In the genomic region with DNA sequence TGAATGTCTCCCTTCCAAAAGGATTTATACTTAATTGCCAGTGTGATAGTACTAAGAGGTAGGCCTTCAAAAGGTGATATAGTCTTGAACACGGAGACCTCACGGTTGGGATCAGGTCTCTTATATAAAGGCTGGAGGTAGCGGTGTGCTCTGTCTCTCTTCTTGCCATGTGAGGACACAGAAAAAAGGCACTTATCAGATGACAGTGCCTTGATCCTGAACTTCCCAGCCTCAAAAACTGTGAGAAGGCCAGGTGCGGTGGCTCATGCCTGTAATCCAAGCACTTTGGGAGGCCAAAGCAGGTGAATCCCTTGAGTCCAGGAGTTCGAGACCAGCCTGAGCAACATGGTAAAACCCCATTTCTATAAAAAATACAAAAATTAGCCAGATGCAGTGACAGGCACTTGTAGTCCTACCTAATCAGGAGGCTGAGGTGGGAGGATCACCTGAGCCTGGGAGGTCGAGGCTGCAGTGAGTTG, we compare ENCODE assay signal across 37 cellular contexts.
"Had no signal": no experiment of that assay in that cellular context is flagged by ENCODE, and none has a peak within 500 bp of the region (broad histone marks: within the 10 kb centered on the region; RNA-seq: fewer than 3 reads in every experiment).

No MANE protein-coding gene starts in this region.

- H3K4me3 ChIP-seq: adrenal gland, body of pancreas, breast epithelium had no signal

- H3K4me3 Mint-ChIP-seq: activated B cell treated with CpG ODN at 0.5 μM for 24 hours; activated CD4-positive, alpha-beta memory T cell treated with anti-CD3 and anti-CD28 coated beads, Interleukin-2, amount 10 ng/mL, durations not matched to agents 7 days and 5 days; activated CD4-positive, alpha-beta T cell treated with anti-CD3 and anti-CD28 coated beads, Interleukin-2, amount 10 ng/mL, durations not matched to agents 24 days and 14 days; activated CD8-positive, alpha-beta memory T cell treated with anti-CD3 and anti-CD28 coated beads, Interleukin-2, amount 10 ng/mL, durations not matched to agents 7 days and 5 days; activated CD8-positive, alpha-beta T cell treated with anti-CD3 and anti-CD28 coated beads, Interleukin-2, amount 10 ng/mL, durations not matched to agents 7 days and 5 days; activated naive CD4-positive, alpha-beta T cell treated with anti-CD3 and anti-CD28 coated beads for 36 hours; activated naive CD8-positive, alpha-beta T cell treated with anti-CD3 and anti-CD28 coated beads for 36 hours; activated T-cell treated with anti-CD3 and anti-CD28 coated beads, Interleukin-2, amount 50 U/mL, for 4 hours; activated T-cell treated with anti-CD3 and anti-CD28 coated beads, Interleukin-2, amount 50 U/mL, for 72 hours; activated T-helper 1 cell treated with anti-CD3 and anti-CD28 coated beads, Interleukin-12 subunit alpha, Interleukin-12 subunit beta, Interleukin-2, Interleukin-4 antibody, amounts not matched to agents 30 ng/mL and 10 ng/mL and 1 ng/mL, durations not matched to agents 14 hours and 24 hours and 36 hours; activated T-helper 17 cell treated with anti-CD3 and anti-CD28 coated beads, Interleukin-2, amount 50 U/mL, for 72 hours; T-helper 1 cell treated with Interleukin-12 subunit alpha and Interleukin-12 subunit beta and Interleukin-4 antibody, amounts not matched to agents 30 μg/mL and 1 μg/mL, for 36 hours; T-helper 2 cell treated with Interferon-gamma antibody and Interleukin-4, amounts not matched to agents 5 μg/mL and 100 μg/mL, for 36 hours had no signal

- ATAC-seq: activated CD8-positive, alpha-beta memory T cell treated with anti-CD3 and anti-CD28 coated beads, Interleukin-2, amount 10 ng/mL, durations not matched to agents 7 days and 5 days; activated CD8-positive, alpha-beta T cell treated with anti-CD3 and anti-CD28 coated beads, Interleukin-2, amount 10 ng/mL, durations not matched to agents 7 days and 5 days; activated naive CD4-positive, alpha-beta T cell treated with anti-CD3 and anti-CD28 coated beads, Interleukin-2, amount 50 U/mL, for 72 hours; activated T-cell treated with anti-CD3 and anti-CD28 coated beads, Interleukin-2, amount 50 U/mL, for 4 hours; activated T-cell treated with anti-CD3 and anti-CD28 coated beads, Interleukin-2, amount 50 U/mL, for 72 hours; activated T-helper 17 cell treated with anti-CD3 and anti-CD28 coated beads, Interleukin-2, amount 50 U/mL, for 72 hours; body of pancreas had no signal

- H3K36me3 ChIP-seq: adrenal gland, brain microvascular endothelial cell, breast epithelium had no signal

- H3K9me3 Mint-ChIP-seq: activated naive CD4-positive, alpha-beta T cell treated with anti-CD3 and anti-CD28 coated beads for 36 hours; activated naive CD8-positive, alpha-beta T cell treated with anti-CD3 and anti-CD28 coated beads for 36 hours; activated T-cell treated with anti-CD3 and anti-CD28 coated beads, Interleukin-2, amount 50 U/mL, for 4 hours; activated T-helper 17 cell treated with anti-CD3 and anti-CD28 coated beads, Interleukin-2, amount 50 U/mL, for 72 hours; T-helper 1 cell treated with Interleukin-12 subunit alpha and Interleukin-12 subunit beta and Interleukin-4 antibody, amounts not matched to agents 30 μg/mL and 1 μg/mL, for 36 hours; T-helper 2 cell treated with Interferon-gamma antibody and Interleukin-4, amounts not matched to agents 5 μg/mL and 100 μg/mL, for 36 hours had no signal

- FAIRE-seq: astrocyte, TTC549 had no signal

- H3K9me3 ChIP-seq: adrenal gland, body of pancreas, breast epithelium had no signal

- H3K27me3 Mint-ChIP-seq: activated B cell treated with CpG ODN at 0.5 μM for 24 hours had no signal

- H3K36me3 Mint-ChIP-seq: activated naive CD4-positive, alpha-beta T cell treated with anti-CD3 and anti-CD28 coated beads, Interleukin-2, amount 50 U/mL, for 72 hours; activated naive CD8-positive, alpha-beta T cell treated with anti-CD3 and anti-CD28 coated beads for 36 hours had no signal

- H3K27ac Mint-ChIP-seq: activated B cell treated with CpG ODN at 0.5 μM for 24 hours; activated CD4-positive, alpha-beta memory T cell treated with anti-CD3 and anti-CD28 coated beads, Interleukin-2, amount 10 ng/mL, durations not matched to agents 7 days and 5 days; activated CD8-positive, alpha-beta memory T cell treated with anti-CD3 and anti-CD28 coated beads, Interleukin-2, amount 10 ng/mL, durations not matched to agents 7 days and 5 days; activated CD8-positive, alpha-beta T cell treated with anti-CD3 and anti-CD28 coated beads, Interleukin-2, amount 10 ng/mL, durations not matched to agents 7 days and 5 days; activated naive CD4-positive, alpha-beta T cell treated with anti-CD3 and anti-CD28 coated beads for 36 hours; activated naive CD8-positive, alpha-beta T cell treated with anti-CD3 and anti-CD28 coated beads for 36 hours; activated T-cell treated with anti-CD3 and anti-CD28 coated beads, Interleukin-2, amount 50 U/mL, for 72 hours; activated T-helper 1 cell treated with anti-CD3 and anti-CD28 coated beads, Interleukin-12 subunit alpha, Interleukin-12 subunit beta, Interleukin-2, Interleukin-4 antibody, amounts not matched to agents 30 ng/mL and 10 ng/mL and 1 ng/mL, durations not matched to agents 14 hours and 24 hours and 36 hours; activated T-helper 17 cell treated with anti-CD3 and anti-CD28 coated beads, Interleukin-2, amount 50 U/mL, for 72 hours; T-helper 1 cell treated with Interleukin-12 subunit alpha and Interleukin-12 subunit beta and Interleukin-4 antibody, amounts not matched to agents 30 μg/mL and 1 μg/mL, for 36 hours; T-helper 2 cell treated with Interferon-gamma antibody and Interleukin-4, amounts not matched to agents 5 μg/mL and 100 μg/mL, for 36 hours had no signal

- H3K4me1 ChIP-seq: adrenal gland, breast epithelium had no signal

- DNase-seq: activated B cell treated with CpG ODN at 0.5 μM for 24 hours; activated CD4-positive, alpha-beta memory T cell treated with anti-CD3 and anti-CD28 coated beads, Interleukin-2, amount 10 ng/mL, durations not matched to agents 7 days and 5 days; activated CD4-positive, alpha-beta T cell treated with anti-CD3 and anti-CD28 coated beads for 4 hours; activated CD4-positive, alpha-beta T cell treated with anti-CD3 and anti-CD28 coated beads, Interleukin-2, amount 10 ng/mL, durations not matched to agents 24 days and 14 days; activated CD4-positive, alpha-beta T cell treated with anti-CD3 and anti-CD28 coated beads, Interleukin-2, amount 50 U/mL, for 48 hours; activated CD4-positive, CD25-positive, alpha-beta regulatory T cell treated with anti-CD3 and anti-CD28 coated beads, Interleukin-2, amount 50 U/mL, for 72 hours; activated CD8-positive, alpha-beta memory T cell treated with anti-CD3 and anti-CD28 coated beads for 24 hours; activated CD8-positive, alpha-beta memory T cell treated with anti-CD3 and anti-CD28 coated beads, Interleukin-2, amount 10 ng/mL, durations not matched to agents 7 days and 5 days; activated CD8-positive, alpha-beta T cell treated with anti-CD3 and anti-CD28 coated beads, Interleukin-2, amount 10 ng/mL, durations not matched to agents 7 days and 5 days; activated effector memory CD4-positive, alpha-beta T cell treated with anti-CD3 and anti-CD28 coated beads, Interleukin-2, amount 50 U/mL, for 16 hours; activated gamma-delta T cell treated with Interleukin-2 at 50 U/mL for 16 hours; activated naive CD4-positive, alpha-beta T cell; activated naive CD4-positive, alpha-beta T cell treated with anti-CD3 and anti-CD28 coated beads for 36 hours; activated naive CD4-positive, alpha-beta T cell treated with anti-CD3 and anti-CD28 coated beads, Interleukin-2, amount 50 U/mL, for 16 hours; activated naive CD8-positive, alpha-beta T cell treated with anti-CD3 and anti-CD28 coated beads for 36 hours; activated T-cell treated with anti-CD3 and anti-CD28 coated beads for 4 hours; activated T-cell treated with anti-CD3 and anti-CD28 coated beads, Interleukin-2, amount 50 U/mL, for 1 hour; activated T-cell treated with anti-CD3 and anti-CD28 coated beads, Interleukin-2, amount 50 U/mL, for 4 hours; activated T-cell treated with anti-CD3 and anti-CD28 coated beads, Interleukin-2, amount 50 U/mL, for 72 hours; adrenal gland; amniotic stem cell; aorta; body of pancreas; brain microvascular endothelial cell; central memory CD4-positive, alpha-beta T cell; T-helper 1 cell; T-helper 2 cell; T-helper 9 cell had no signal

- H3K27ac ChIP-seq: adrenal gland, body of pancreas, brain microvascular endothelial cell, breast epithelium, VCaP had no signal

- H3K27me3 ChIP-seq: body of pancreas had no signal
